ENCODE assay signal across 12 cellular contexts in genomic region chr22:33896801-33897620, GRCh38. TPM values are rescaled to one million over a fixed set of nuclear protein-coding genes. Genes with fewer than 3 reads are reported as not detected.
A peak's percentile ranks its signal among the peaks of the same experiment; 100 is the strongest.
DNase-seq lines count a peak whose midpoint lies in the region; ATAC-seq and TF ChIP-seq lines count a peak whose summit lies in the region.
"Had no signal": no experiment of that assay in that cellular context is flagged by ENCODE, and none has a peak within 500 bp of the region (broad histone marks: within the 10 kb centered on the region; RNA-seq: fewer than 3 reads in every experiment).

No MANE protein-coding gene starts in this region.

- 55 to 63% (median 61%) methylated on average over 10 of the region's 10 CpGs for WGBS in heart left ventricle, 4 donors

- ATAC-seq in GM21360 (IDR thresholded peaks at IDR 0.05; ENCODE audit: unreplicated experiment) (peak; percentile 48), HG03442 (IDR thresholded peaks at IDR 0.05; ENCODE audit: unreplicated experiment) (peak; percentile 38), heart left ventricle (peak; percentile 65 to 77 (median 70)), HG03095 (IDR thresholded peaks at IDR 0.05; ENCODE audit: unreplicated experiment) (no peak)

- no peak overlapping the region for H3K4me3 ChIP-seq in heart left ventricle
- H3K4me3 ChIP-seq: gastrocnemius medialis had no signal

- H3K27ac ChIP-seq in heart left ventricle: peak overlapping the region; percentile 12 to 81 (median 60)

- DNase-seq in AG20443 (ENCODE audit: low spot score) (peak; percentile 27), heart left ventricle (no peak), T-helper 9 cell (no peak), midbrain (lab: John Stamatoyannopoulos, UW) (no peak)
- DNase-seq in stimulated activated CD4-positive, alpha-beta T cell treated with anti-CD3 and anti-CD28 coated beads, Interleukin-2, amount 100 ng/mL, for 48 hours: no peak
- DNase-seq: activated CD4-positive, alpha-beta T cell treated with anti-CD3 and anti-CD28 coated beads, Interleukin-2, amount 50 U/mL, for 48 hours; gastrocnemius medialis; SIG-M5 had no signal

- no peak for TF ChIP-seq CTCF in heart left ventricle (IDR thresholded peaks at IDR 0.05)

- no peaks in the 10 kb centered on the region for H3K36me3 ChIP-seq in heart left ventricle
- H3K36me3 ChIP-seq: gastrocnemius medialis had no signal

- H3K27me3 ChIP-seq in heart left ventricle: no peaks in the 10 kb centered on the region
- H3K27me3 ChIP-seq: gastrocnemius medialis had no signal

- intact Hi-C loops in heart left ventricle (cut with DNase I): no loop called here

- H3K4me1 ChIP-seq in heart left ventricle: peaks cover 0 to 87% (median 32%) of the 10 kb centered on the region in 12 donors

- peaks cover 0 to 8% (median 0%) of the 10 kb centered on the region in 12 donors for H3K9me3 ChIP-seq in heart left ventricle
- H3K9me3 ChIP-seq: gastrocnemius medialis had no signal

- TF ChIP-seq POLR2A in heart left ventricle (IDR thresholded peaks at IDR 0.05): no peak

RNA-seq across cellular contexts. Expression of gene LARGE1, which starts 23.3 kb away (rescaled TPM):
- total RNA-seq in heart left ventricle: 100 to 1,000 TPM in 8 of 9 donors, 10 to 100 TPM in 1; 92.9 to 211 (median 132) TPM
- 10 to 100 TPM; 31.2 to 74.6 TPM for polyA plus RNA-seq in heart left ventricle
- total RNA-seq: A673 had no signal
